ENCODE assay signal across 23 cellular contexts in genomic region chr10:7435674-7436073, GRCh38. TPM values are rescaled to one million over a fixed set of nuclear protein-coding genes. Genes with fewer than 3 reads are reported as not detected.
DNase-seq lines count a peak whose midpoint lies in the region; ATAC-seq, FAIRE-seq and TF ChIP-seq lines count a peak whose summit lies in the region.
"Had no signal": no experiment of that assay in that cellular context is flagged by ENCODE, and none has a peak within 500 bp of the region (broad histone marks: within the 10 kb centered on the region; RNA-seq: fewer than 3 reads in every experiment).

No MANE protein-coding gene starts in this region.

- H3K9me3 ChIP-seq in testis (no peaks in the 10 kb centered on the region), Karpas-422 (ENCODE audit: low read length) (no peaks in the 10 kb centered on the region)
- H3K9me3 ChIP-seq: breast epithelium, Caco-2, right atrium auricular region, SJCRH30, vagina had no signal

- no peaks in the 10 kb centered on the region for H3K79me2 ChIP-seq in Karpas-422 (ENCODE audit: low read length)

- no peak overlapping the region for H3K9ac ChIP-seq in Karpas-422 (ENCODE audit: low read length)

- no peaks in the 10 kb centered on the region for H3K27me3 ChIP-seq in testis
- no peaks in the 10 kb centered on the region for H3K27me3 ChIP-seq in Karpas-422 (ENCODE audit: low read length)
- H3K27me3 ChIP-seq: SJCRH30, vagina had no signal

- no peaks in the 10 kb centered on the region for H3K36me3 ChIP-seq in testis (ENCODE audit: low read depth, missing control alignments)
- H3K36me3 ChIP-seq in Karpas-422 (ENCODE audit: insufficient read depth, low read length), result no peaks in the 10 kb centered on the region
- H3K36me3 ChIP-seq: breast epithelium, right atrium auricular region, SJCRH30, vagina had no signal

- no peaks in the 10 kb centered on the region for H3K4me1 ChIP-seq in testis
- H3K4me1 ChIP-seq in Karpas-422 (ENCODE audit: low read length), result peaks cover 33% of the 10 kb centered on the region
- H3K4me1 ChIP-seq: breast epithelium, right atrium auricular region, SJCRH30, vagina had no signal

- H3K4me3 ChIP-seq in testis (no peak overlapping the region), Karpas-422 (ENCODE audit: low read length) (no peak overlapping the region)
- H3K4me3 ChIP-seq: breast epithelium, dorsolateral prefrontal cortex, right atrium auricular region, SJCRH30, vagina had no signal

- H3K4me2 ChIP-seq in Karpas-422 (ENCODE audit: low read depth, low read length, poor library complexity, severe bottlenecking), result no peak overlapping the region

- no peak for TF ChIP-seq POLR2A in testis (IDR thresholded peaks at IDR 0.05)

- DNase-seq in GM18507 (ENCODE audit: extremely low spot score, insufficient read length, low read depth) (no peak), testis (no peak), A172 (ENCODE audit: low spot score) (no peak), Karpas-422 (no peak)
- DNase-seq: activated CD4-positive, alpha-beta T cell treated with anti-CD3 and anti-CD28 coated beads for 48 hours; activated T-cell treated with anti-CD3 and anti-CD28 coated beads for 4 hours; Caco-2; dorsolateral prefrontal cortex; glutamatergic neuron; immature natural killer cell; NCI-H1930; NCI-H526; OCI-M1; SJCRH30 had no signal

- 58 to 59% methylated on average over 2 of the region's 2 CpGs for WGBS in testis, 2 donors

- no peaks in the 10 kb centered on the region for H3K9me2 ChIP-seq in Karpas-422 (replicated peaks; ENCODE audit: insufficient read depth, low read length)

- intact Hi-C loops in testis (cut with DNase I; ENCODE audit: low total_unique reads), result no loop called here

- no peak overlapping the region for H2AFZ ChIP-seq in Karpas-422 (ENCODE audit: low read length)

- H3K27ac ChIP-seq in testis (no peak overlapping the region), Karpas-422 (ENCODE audit: low read length) (no peak overlapping the region)
- H3K27ac ChIP-seq: breast epithelium, right atrium auricular region, SJCRH30, vagina had no signal

- no peaks in the 10 kb centered on the region for H4K20me1 ChIP-seq in Karpas-422 (ENCODE audit: insufficient read depth, low read depth, low read length)

- FAIRE-seq in GM18507 (lab: Jason Lieb, UNC), result peak; percentile 83

- peak; percentile 59 for ATAC-seq in GM19467 (IDR thresholded peaks at IDR 0.05; ENCODE audit: unreplicated experiment)
- peak; percentile 76 for ATAC-seq in HG02852 (IDR thresholded peaks at IDR 0.05; ENCODE audit: unreplicated experiment)
- peak; percentile 56 for ATAC-seq in HG03521 (IDR thresholded peaks at IDR 0.05; ENCODE audit: unreplicated experiment)
- ATAC-seq in HG02970 (IDR thresholded peaks at IDR 0.05; ENCODE audit: low FRiP score, unreplicated experiment), result no peak
- ATAC-seq: natural killer cell treated with Interleukin-12 subunit alpha and Interleukin-12 subunit beta and Interleukin-15 and Interleukin-18, amount 100 ng/mL, for 72 hours had no signal

- TF ChIP-seq CTCF in testis (IDR thresholded peaks at IDR 0.05), result no peak

RNA-seq across cellular contexts. Expression of gene SFMBT2, which starts 24.8 kb away (rescaled TPM):
- total RNA-seq in testis, result 1 to 10 TPM; 7.6 to 8.5 TPM
- polyA plus RNA-seq in testis (ENCODE audit: insufficient read depth, low read depth, low replicate concordance), result 3.6 TPM
- 0.57 and 0.96 TPM in 2 replicates for total RNA-seq in A172 (2014; rRNA removed; shearing (Covaris generic))
- 28.8 and 41.5 TPM in 2 replicates for total RNA-seq in Karpas-422 (2014; rRNA removed; shearing (Covaris generic); ENCODE audit: low replicate concordance)
- total RNA-seq: Caco-2, G401 had no signal
